In genomic region chr4:25816591-25817058, GRCh38 we compare ENCODE assay signal across 17 cellular contexts.
"Had no signal": no experiment of that assay in that cellular context is flagged by ENCODE, and none has a peak within 500 bp of the region (broad histone marks: within the 10 kb centered on the region; RNA-seq: fewer than 3 reads in every experiment).

No MANE protein-coding gene starts in this region.

- H3K4me2 ChIP-seq: neural progenitor cell had no signal

- H3K27ac Mint-ChIP-seq: activated naive CD8-positive, alpha-beta T cell treated with anti-CD3 and anti-CD28 coated beads, Interleukin-2, amount 50 U/mL, for 24 hours; activated T-helper 1 cell treated with anti-CD3 and anti-CD28 coated beads, Interleukin-12 subunit alpha, Interleukin-12 subunit beta, Interleukin-2, Interleukin-4 antibody, amounts not matched to agents 30 ng/mL and 10 ng/mL and 1 ng/mL, durations not matched to agents 14 hours and 24 hours and 36 hours; neural progenitor cell had no signal

- H3K9me3 ChIP-seq: ascending aorta, gastrocnemius medialis, heart left ventricle, ovary, transverse colon, vagina had no signal

- FAIRE-seq: endothelial cell of umbilical vein had no signal

- DNase-seq: activated CD4-positive, alpha-beta T cell treated with anti-CD3 and anti-CD28 coated beads, Interleukin-2, amount 50 U/mL, for 1 hour; activated naive CD4-positive, alpha-beta T cell; activated naive CD8-positive, alpha-beta T cell treated with anti-CD3 and anti-CD28 coated beads, Interleukin-2, amount 50 U/mL, for 24 hours; gastrocnemius medialis; heart left ventricle; immature natural killer cell; ovary; stimulated activated CD4-positive, alpha-beta T cell treated with anti-CD3 and anti-CD28 coated beads, Interleukin-15, amount 100 ng/mL, for 24 hours; stimulated activated CD4-positive, alpha-beta T cell treated with anti-CD3 and anti-CD28 coated beads, Interleukin-4, amount 100 ng/mL, for 1 hour; stimulated activated naive CD4-positive, alpha-beta T cell treated with Interleukin-2 at 50 U/mL for 16 hours; SW 1271; transverse colon had no signal

- H3K4me1 ChIP-seq: vagina had no signal

- H3K27ac ChIP-seq: ascending aorta, gastrocnemius medialis, heart left ventricle, neural progenitor cell, ovary, transverse colon, vagina had no signal

- H3K27me3 ChIP-seq: ascending aorta, gastrocnemius medialis, heart left ventricle, neural progenitor cell, ovary, transverse colon, vagina had no signal

- H3K4me3 Mint-ChIP-seq: activated naive CD8-positive, alpha-beta T cell treated with anti-CD3 and anti-CD28 coated beads, Interleukin-2, amount 50 U/mL, for 24 hours; activated T-helper 1 cell treated with anti-CD3 and anti-CD28 coated beads, Interleukin-12 subunit alpha, Interleukin-12 subunit beta, Interleukin-2, Interleukin-4 antibody, amounts not matched to agents 30 ng/mL and 10 ng/mL and 1 ng/mL, durations not matched to agents 14 hours and 24 hours and 36 hours; immature natural killer cell; neural progenitor cell had no signal

- H3K9ac ChIP-seq: neural progenitor cell had no signal

- H3K9me3 Mint-ChIP-seq: activated naive CD8-positive, alpha-beta T cell treated with anti-CD3 and anti-CD28 coated beads, Interleukin-2, amount 50 U/mL, for 24 hours; activated T-helper 1 cell treated with anti-CD3 and anti-CD28 coated beads, Interleukin-12 subunit alpha, Interleukin-12 subunit beta, Interleukin-2, Interleukin-4 antibody, amounts not matched to agents 30 ng/mL and 10 ng/mL and 1 ng/mL, durations not matched to agents 14 hours and 24 hours and 36 hours; immature natural killer cell; neural progenitor cell had no signal

- H3K4me3 ChIP-seq: ascending aorta, gastrocnemius medialis, heart left ventricle, neural progenitor cell, ovary, transverse colon, vagina had no signal

- H2AFZ ChIP-seq: neural progenitor cell had no signal

- H3K4me1 Mint-ChIP-seq: activated naive CD8-positive, alpha-beta T cell treated with anti-CD3 and anti-CD28 coated beads, Interleukin-2, amount 50 U/mL, for 24 hours; immature natural killer cell had no signal

- H3K36me3 ChIP-seq: ascending aorta, gastrocnemius medialis, neural progenitor cell, ovary, vagina had no signal

- ATAC-seq: activated naive CD8-positive, alpha-beta T cell treated with anti-CD3 and anti-CD28 coated beads, Interleukin-2, amount 50 U/mL, for 24 hours; gastrocnemius medialis; heart left ventricle had no signal

- H3K27me3 Mint-ChIP-seq: activated naive CD8-positive, alpha-beta T cell treated with anti-CD3 and anti-CD28 coated beads, Interleukin-2, amount 50 U/mL, for 24 hours had no signal
